Comparison of ENCODE assay signal across 30 cellular contexts in the genomic region with DNA sequence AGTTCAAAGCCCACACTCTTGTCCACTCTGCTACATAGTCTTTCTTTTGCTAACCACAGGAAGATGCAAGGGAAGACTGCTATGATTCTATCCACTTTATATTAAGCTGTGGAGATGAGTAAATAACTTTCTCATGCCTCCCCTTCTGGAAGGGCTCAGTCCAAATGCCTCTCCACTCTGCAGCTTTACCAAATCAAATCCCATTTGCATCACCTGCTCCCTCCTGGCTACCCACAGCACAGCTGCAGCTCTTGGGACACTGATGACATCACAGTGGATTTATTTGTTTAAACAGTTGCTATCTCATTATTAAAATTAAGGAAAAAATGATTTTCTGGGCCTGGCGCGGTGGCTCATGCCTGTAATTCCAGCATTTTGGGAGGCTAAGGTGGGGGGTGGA.
"Had no signal": no experiment of that assay in that cellular context is flagged by ENCODE, and none has a peak within 500 bp of the region (broad histone marks: within the 10 kb centered on the region; RNA-seq: fewer than 3 reads in every experiment).

No MANE protein-coding gene starts in this region.

- H3K4me3 Mint-ChIP-seq: activated CD4-positive, alpha-beta memory T cell treated with anti-CD3 and anti-CD28 coated beads, Interleukin-2, amount 10 ng/mL, durations not matched to agents 7 days and 5 days; activated CD4-positive, alpha-beta T cell treated with anti-CD3 and anti-CD28 coated beads, Interleukin-2, amount 10 ng/mL, durations not matched to agents 7 days and 5 days; activated naive CD4-positive, alpha-beta T cell treated with anti-CD3 and anti-CD28 coated beads, Interleukin-2, amount 10 ng/mL, durations not matched to agents 7 days and 5 days; activated T-cell treated with anti-CD3 and anti-CD28 coated beads, Interleukin-2, amount 50 U/mL, for 24 hours; activated T-cell treated with anti-CD3 and anti-CD28 coated beads, Interleukin-2, amount 50 U/mL, for 72 hours; WTC11 had no signal

- H3K27ac Mint-ChIP-seq: activated CD4-positive, alpha-beta memory T cell treated with anti-CD3 and anti-CD28 coated beads, Interleukin-2, amount 10 ng/mL, durations not matched to agents 7 days and 5 days; activated CD4-positive, alpha-beta T cell treated with anti-CD3 and anti-CD28 coated beads, Interleukin-2, amount 10 ng/mL, durations not matched to agents 7 days and 5 days; activated naive CD4-positive, alpha-beta T cell treated with anti-CD3 and anti-CD28 coated beads, Interleukin-2, amount 10 ng/mL, durations not matched to agents 7 days and 5 days; activated naive CD4-positive, alpha-beta T cell treated with anti-CD3 and anti-CD28 coated beads, Interleukin-2, amount 50 U/mL, for 72 hours; activated T-cell treated with anti-CD3 and anti-CD28 coated beads, Interleukin-2, amount 50 U/mL, for 24 hours; activated T-cell treated with anti-CD3 and anti-CD28 coated beads, Interleukin-2, amount 50 U/mL, for 72 hours; WTC11 had no signal

- H3K36me3 ChIP-seq: adrenal gland, breast epithelium, cardiac muscle cell, colonic mucosa, gastroesophageal sphincter, heart right ventricle had no signal

- H3K9me3 ChIP-seq: adrenal gland, body of pancreas, breast epithelium, colonic mucosa, gastroesophageal sphincter, heart right ventricle had no signal

- H3K4me1 Mint-ChIP-seq: activated CD4-positive, alpha-beta memory T cell treated with anti-CD3 and anti-CD28 coated beads, Interleukin-2, amount 10 ng/mL, durations not matched to agents 7 days and 5 days; activated CD4-positive, alpha-beta T cell treated with anti-CD3 and anti-CD28 coated beads, Interleukin-2, amount 10 ng/mL, durations not matched to agents 7 days and 5 days; activated naive CD4-positive, alpha-beta T cell treated with anti-CD3 and anti-CD28 coated beads, Interleukin-2, amount 10 ng/mL, durations not matched to agents 7 days and 5 days had no signal

- DNase-seq: activated CD4-positive, alpha-beta memory T cell treated with anti-CD3 and anti-CD28 coated beads, Interleukin-2, amount 10 ng/mL, durations not matched to agents 7 days and 5 days; activated CD4-positive, alpha-beta T cell treated with anti-CD3 and anti-CD28 coated beads for 1 hour; activated CD4-positive, alpha-beta T cell treated with anti-CD3 and anti-CD28 coated beads for 4 hours; activated CD4-positive, alpha-beta T cell treated with anti-CD3 and anti-CD28 coated beads, Interleukin-2, amount 10 ng/mL, durations not matched to agents 7 days and 5 days; activated CD4-positive, alpha-beta T cell treated with anti-CD3 and anti-CD28 coated beads, Interleukin-2, amount 50 U/mL, for 4 hours; activated CD8-positive, alpha-beta memory T cell treated with anti-CD3 and anti-CD28 coated beads, Interleukin-2, amount 50 U/mL, for 48 hours; activated gamma-delta T cell; activated naive CD4-positive, alpha-beta T cell; activated naive CD4-positive, alpha-beta T cell treated with anti-CD3 and anti-CD28 coated beads, Interleukin-2, amount 10 ng/mL, durations not matched to agents 7 days and 5 days; activated T-cell treated with anti-CD3 and anti-CD28 coated beads for 4 hours; activated T-cell treated with anti-CD3 and anti-CD28 coated beads, Interleukin-2, amount 50 U/mL, for 24 hours; activated T-cell treated with anti-CD3 and anti-CD28 coated beads, Interleukin-2, amount 50 U/mL, for 72 hours; adrenal gland; amygdala; aorta; body of pancreas; central memory CD4-positive, alpha-beta T cell; cerebellar nuclear complex; colonic mucosa; effector CD8-positive, alpha-beta T cell; foreskin melanocyte; heart right ventricle; T-helper 2 cell had no signal

- H3K27me3 Mint-ChIP-seq: activated CD4-positive, alpha-beta memory T cell treated with anti-CD3 and anti-CD28 coated beads, Interleukin-2, amount 10 ng/mL, durations not matched to agents 7 days and 5 days; activated CD4-positive, alpha-beta T cell treated with anti-CD3 and anti-CD28 coated beads, Interleukin-2, amount 10 ng/mL, durations not matched to agents 7 days and 5 days; activated naive CD4-positive, alpha-beta T cell treated with anti-CD3 and anti-CD28 coated beads, Interleukin-2, amount 10 ng/mL, durations not matched to agents 7 days and 5 days; activated T-cell treated with anti-CD3 and anti-CD28 coated beads, Interleukin-2, amount 50 U/mL, for 24 hours had no signal

- ATAC-seq: activated naive CD4-positive, alpha-beta T cell treated with anti-CD3 and anti-CD28 coated beads, Interleukin-2, amount 50 U/mL, for 72 hours; activated T-cell treated with anti-CD3 and anti-CD28 coated beads, Interleukin-2, amount 50 U/mL, for 72 hours; body of pancreas; gastroesophageal sphincter; heart right ventricle; WTC11 had no signal

- H3K36me3 Mint-ChIP-seq: activated naive CD4-positive, alpha-beta T cell treated with anti-CD3 and anti-CD28 coated beads, Interleukin-2, amount 10 ng/mL, durations not matched to agents 7 days and 5 days; WTC11 had no signal

- H3K27me3 ChIP-seq: adrenal gland, body of pancreas, breast epithelium, cardiac muscle cell, colonic mucosa, gastroesophageal sphincter, heart right ventricle had no signal

- H3K27ac ChIP-seq: adrenal gland, body of pancreas, breast epithelium, cardiac muscle cell, colonic mucosa, epithelial cell of prostate, gastroesophageal sphincter, heart right ventricle, VCaP had no signal

- H3K4me3 ChIP-seq: adrenal gland, body of pancreas, breast epithelium, cardiac muscle cell, colonic mucosa, gastroesophageal sphincter, heart right ventricle had no signal

- H3K4me1 ChIP-seq: adrenal gland, body of pancreas, breast epithelium, colonic mucosa, gastroesophageal sphincter, heart right ventricle had no signal
